21 cellular contexts compared by ENCODE assay signal in genomic region chr1:67514299-67514698, GRCh38.
"Had no signal": no experiment of that assay in that cellular context is flagged by ENCODE, and none has a peak within 500 bp of the region (broad histone marks: within the 10 kb centered on the region; RNA-seq: fewer than 3 reads in every experiment).

No MANE protein-coding gene starts in this region.

- H3K4me1 ChIP-seq: esophagus muscularis mucosa, gastrocnemius medialis, heart right ventricle, sigmoid colon, testis, tibial nerve had no signal

- FAIRE-seq: endometrium, keratinocyte had no signal

- DNase-seq: effector memory CD4-positive, alpha-beta T cell; gastrocnemius medialis; heart right ventricle; immature natural killer cell; left cardiac atrium; left ventricle myocardium superior; mammary epithelial cell; naive thymus-derived CD4-positive, alpha-beta T cell; nephron progenitor cell; sigmoid colon; stimulated activated CD4-positive, alpha-beta T cell treated with anti-CD3 and anti-CD28 coated beads, Interleukin-2, amount 100 ng/mL, for 24 hours; stimulated activated CD4-positive, alpha-beta T cell treated with anti-CD3 and anti-CD28 coated beads, Interleukin-4, amount 100 ng/mL, for 4 hours; stimulated activated naive B cell treated with anti-CD40 and anti-IgM and Interleukin-4, amounts not matched to agents 10 μg/mL and 1 μg/mL and 100 μg/mL, for 72 hours; stimulated activated naive CD8-positive, alpha-beta T cell treated with anti-CD3 and anti-CD28 coated beads, Interleukin-15, amount 100 ng/mL, for 72 hours; testis had no signal

- H3K4me3 Mint-ChIP-seq: immature natural killer cell; naive thymus-derived CD4-positive, alpha-beta T cell; nephron progenitor cell; stimulated activated naive B cell treated with anti-CD40 and anti-IgM and Interleukin-4, amounts not matched to agents 10 μg/mL and 1 μg/mL and 100 μg/mL, for 72 hours; stimulated activated naive CD8-positive, alpha-beta T cell treated with anti-CD3 and anti-CD28 coated beads, Interleukin-15, amount 100 ng/mL, for 72 hours had no signal

- H3K4me1 Mint-ChIP-seq: immature natural killer cell; naive thymus-derived CD4-positive, alpha-beta T cell; nephron progenitor cell; stimulated activated naive B cell treated with anti-CD40 and anti-IgM and Interleukin-4, amounts not matched to agents 10 μg/mL and 1 μg/mL and 100 μg/mL, for 72 hours; stimulated activated naive CD8-positive, alpha-beta T cell treated with anti-CD3 and anti-CD28 coated beads, Interleukin-15, amount 100 ng/mL, for 72 hours had no signal

- H3K36me3 ChIP-seq: esophagus muscularis mucosa, gastrocnemius medialis, heart right ventricle, neutrophil, sigmoid colon, tibial nerve had no signal

- ATAC-seq: gastrocnemius medialis; heart right ventricle; left cardiac atrium; left ventricle myocardium superior; naive thymus-derived CD4-positive, alpha-beta T cell; stimulated activated naive B cell treated with anti-CD40 and anti-IgM and Interleukin-4, amounts not matched to agents 10 μg/mL and 1 μg/mL and 100 μg/mL, for 72 hours; stimulated activated naive CD8-positive, alpha-beta T cell treated with anti-CD3 and anti-CD28 coated beads, Interleukin-15, amount 100 ng/mL, for 72 hours had no signal

- H3K27me3 ChIP-seq: esophagus muscularis mucosa, gastrocnemius medialis, heart right ventricle, neutrophil, sigmoid colon, testis, tibial nerve had no signal

- H3K27me3 Mint-ChIP-seq: stimulated activated naive CD8-positive, alpha-beta T cell treated with anti-CD3 and anti-CD28 coated beads, Interleukin-15, amount 100 ng/mL, for 72 hours had no signal

- H3K9me3 ChIP-seq: gastrocnemius medialis, neutrophil, sigmoid colon, testis had no signal

- H3K27ac Mint-ChIP-seq: immature natural killer cell; naive thymus-derived CD4-positive, alpha-beta T cell; nephron progenitor cell; stimulated activated naive B cell treated with anti-CD40 and anti-IgM and Interleukin-4, amounts not matched to agents 10 μg/mL and 1 μg/mL and 100 μg/mL, for 72 hours; stimulated activated naive CD8-positive, alpha-beta T cell treated with anti-CD3 and anti-CD28 coated beads, Interleukin-15, amount 100 ng/mL, for 72 hours had no signal

- H3K27ac ChIP-seq: esophagus muscularis mucosa, gastrocnemius medialis, heart right ventricle, neutrophil, sigmoid colon, skin epidermis, testis, tibial nerve had no signal

- H3K4me3 ChIP-seq: esophagus muscularis mucosa, gastrocnemius medialis, heart right ventricle, sigmoid colon, skin epidermis, testis, tibial nerve had no signal
